1 cellular context compared by ENCODE assay signal in the genomic region with DNA sequence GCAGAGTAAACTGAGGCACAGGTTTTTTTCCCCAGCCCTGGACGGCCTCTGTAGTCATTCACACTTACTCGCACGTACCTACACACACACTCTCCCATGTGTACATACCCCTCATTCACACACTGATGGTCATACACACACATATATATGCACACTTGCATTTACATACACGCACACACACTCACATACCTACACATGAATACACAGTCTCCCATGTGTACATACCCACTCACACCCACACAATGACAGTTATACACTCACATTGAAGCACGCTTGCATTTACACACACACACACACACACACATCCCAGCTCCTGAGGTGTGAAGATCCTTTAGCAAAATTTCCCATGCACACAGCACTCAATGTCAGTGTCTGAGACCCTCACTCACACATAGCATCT.
TF ChIP-seq lines count a peak whose summit lies in the region.

No MANE protein-coding gene starts in this region.

TF ChIP-seq in HCT116, 20 proteins besides CTCF, POLR2A, EP300 and RAD21:
- TF ChIP-seq, protein P1, sequence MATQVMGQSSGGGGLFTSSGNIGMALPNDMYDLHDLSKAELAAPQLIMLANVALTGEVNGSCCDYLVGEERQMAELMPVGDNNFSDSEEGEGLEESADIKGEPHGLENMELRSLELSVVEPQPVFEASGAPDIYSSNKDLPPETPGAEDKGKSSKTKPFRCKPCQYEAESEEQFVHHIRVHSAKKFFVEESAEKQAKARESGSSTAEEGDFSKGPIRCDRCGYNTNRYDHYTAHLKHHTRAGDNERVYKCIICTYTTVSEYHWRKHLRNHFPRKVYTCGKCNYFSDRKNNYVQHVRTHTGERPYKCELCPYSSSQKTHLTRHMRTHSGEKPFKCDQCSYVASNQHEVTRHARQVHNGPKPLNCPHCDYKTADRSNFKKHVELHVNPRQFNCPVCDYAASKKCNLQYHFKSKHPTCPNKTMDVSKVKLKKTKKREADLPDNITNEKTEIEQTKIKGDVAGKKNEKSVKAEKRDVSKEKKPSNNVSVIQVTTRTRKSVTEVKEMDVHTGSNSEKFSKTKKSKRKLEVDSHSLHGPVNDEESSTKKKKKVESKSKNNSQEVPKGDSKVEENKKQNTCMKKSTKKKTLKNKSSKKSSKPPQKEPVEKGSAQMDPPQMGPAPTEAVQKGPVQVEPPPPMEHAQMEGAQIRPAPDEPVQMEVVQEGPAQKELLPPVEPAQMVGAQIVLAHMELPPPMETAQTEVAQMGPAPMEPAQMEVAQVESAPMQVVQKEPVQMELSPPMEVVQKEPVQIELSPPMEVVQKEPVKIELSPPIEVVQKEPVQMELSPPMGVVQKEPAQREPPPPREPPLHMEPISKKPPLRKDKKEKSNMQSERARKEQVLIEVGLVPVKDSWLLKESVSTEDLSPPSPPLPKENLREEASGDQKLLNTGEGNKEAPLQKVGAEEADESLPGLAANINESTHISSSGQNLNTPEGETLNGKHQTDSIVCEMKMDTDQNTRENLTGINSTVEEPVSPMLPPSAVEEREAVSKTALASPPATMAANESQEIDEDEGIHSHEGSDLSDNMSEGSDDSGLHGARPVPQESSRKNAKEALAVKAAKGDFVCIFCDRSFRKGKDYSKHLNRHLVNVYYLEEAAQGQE (IDR thresholded peaks at IDR 0.05; ENCODE audit: low read depth) = no peak
- TF ChIP-seq SIN3A (IDR thresholded peaks at IDR 0.05; ENCODE audit: low read depth) = no peak
- TF ChIP-seq EZH2phosphoT487 (IDR thresholded peaks at IDR 0.05; ENCODE audit: borderline replicate concordance) = no peak
- no peak for TF ChIP-seq SRF (IDR thresholded peaks at IDR 0.05; ENCODE audit: low read depth)
- TF ChIP-seq, protein P2, sequence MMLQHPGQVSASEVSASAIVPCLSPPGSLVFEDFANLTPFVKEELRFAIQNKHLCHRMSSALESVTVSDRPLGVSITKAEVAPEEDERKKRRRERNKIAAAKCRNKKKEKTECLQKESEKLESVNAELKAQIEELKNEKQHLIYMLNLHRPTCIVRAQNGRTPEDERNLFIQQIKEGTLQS (IDR thresholded peaks at IDR 0.05) = no peak
- TF ChIP-seq, protein P3, sequence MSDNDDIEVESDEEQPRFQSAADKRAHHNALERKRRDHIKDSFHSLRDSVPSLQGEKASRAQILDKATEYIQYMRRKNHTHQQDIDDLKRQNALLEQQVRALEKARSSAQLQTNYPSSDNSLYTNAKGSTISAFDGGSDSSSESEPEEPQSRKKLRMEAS (IDR thresholded peaks at IDR 0.05) = no peak
- no peak for TF ChIP-seq EGR1 (IDR thresholded peaks at IDR 0.05; ENCODE audit: low read depth)
- TF ChIP-seq, protein P4, sequence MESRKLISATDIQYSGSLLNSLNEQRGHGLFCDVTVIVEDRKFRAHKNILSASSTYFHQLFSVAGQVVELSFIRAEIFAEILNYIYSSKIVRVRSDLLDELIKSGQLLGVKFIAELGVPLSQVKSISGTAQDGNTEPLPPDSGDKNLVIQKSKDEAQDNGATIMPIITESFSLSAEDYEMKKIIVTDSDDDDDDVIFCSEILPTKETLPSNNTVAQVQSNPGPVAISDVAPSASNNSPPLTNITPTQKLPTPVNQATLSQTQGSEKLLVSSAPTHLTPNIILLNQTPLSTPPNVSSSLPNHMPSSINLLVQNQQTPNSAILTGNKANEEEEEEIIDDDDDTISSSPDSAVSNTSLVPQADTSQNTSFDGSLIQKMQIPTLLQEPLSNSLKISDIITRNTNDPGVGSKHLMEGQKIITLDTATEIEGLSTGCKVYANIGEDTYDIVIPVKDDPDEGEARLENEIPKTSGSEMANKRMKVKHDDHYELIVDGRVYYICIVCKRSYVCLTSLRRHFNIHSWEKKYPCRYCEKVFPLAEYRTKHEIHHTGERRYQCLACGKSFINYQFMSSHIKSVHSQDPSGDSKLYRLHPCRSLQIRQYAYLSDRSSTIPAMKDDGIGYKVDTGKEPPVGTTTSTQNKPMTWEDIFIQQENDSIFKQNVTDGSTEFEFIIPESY (IDR thresholded peaks at IDR 0.05; ENCODE audit: extremely low read depth, insufficient replicate concordance, low read length) = no peak
- no peak for TF ChIP-seq JUND (IDR thresholded peaks at IDR 0.05)
- TF ChIP-seq TCF7L2 (IDR thresholded peaks at IDR 0.05; ENCODE audit: borderline replicate concordance, extremely low read depth, insufficient read depth, insufficient read length) = no peak
TF ChIP-seq in HCT116: peak in this region for 0.
